21 cellular contexts compared by ENCODE assay signal in the genomic region with DNA sequence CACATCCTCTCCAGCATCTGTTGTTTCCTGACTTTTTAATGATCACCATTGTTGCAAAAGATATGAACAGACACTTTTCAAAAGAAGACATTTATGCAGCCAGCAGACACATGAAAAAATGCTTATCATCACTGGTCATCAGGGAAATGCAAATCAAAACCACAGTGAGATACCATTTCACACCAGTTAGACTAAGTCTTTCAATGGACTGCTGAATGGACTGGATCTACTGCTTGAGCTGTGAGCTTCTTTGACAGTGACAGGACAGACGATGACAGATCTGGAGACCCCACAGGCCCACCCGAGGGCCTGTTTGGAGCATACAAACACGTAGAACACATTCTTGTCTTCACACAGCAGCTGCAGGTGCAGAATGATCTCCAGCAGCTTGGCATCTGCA.
"Had no signal": no experiment of that assay in that cellular context is flagged by ENCODE, and none has a peak within 500 bp of the region (broad histone marks: within the 10 kb centered on the region; RNA-seq: fewer than 3 reads in every experiment).

No MANE protein-coding gene starts in this region.

- H3K4me1 ChIP-seq: colonic mucosa, esophagus squamous epithelium, gastrocnemius medialis, heart left ventricle, left lung, lower lobe of right lung had no signal

- DNase-seq: colonic mucosa; cortex of kidney; effector CD8-positive, alpha-beta T cell; effector memory CD8-positive, alpha-beta T cell; endodermal cell; erythroblast; esophagus squamous epithelium; foreskin fibroblast; foreskin melanocyte; gastrocnemius medialis; heart left ventricle; hippocampal formation; left cardiac atrium; left lung; left ventricle myocardium superior; lower lobe of right lung; mesenchymal stem cell; mucosa of descending colon; naive B cell had no signal

- H3K27me3 ChIP-seq: colonic mucosa, esophagus squamous epithelium, gastrocnemius medialis, heart left ventricle, left lung had no signal

- H3K9me3 ChIP-seq: colonic mucosa, gastrocnemius medialis, lower lobe of right lung had no signal

- H3K4me3 ChIP-seq: colonic mucosa, esophagus squamous epithelium, gastrocnemius medialis, heart left ventricle, left lung, lower lobe of right lung, mucosa of descending colon had no signal

- ATAC-seq: effector memory CD8-positive, alpha-beta T cell; esophagus mucosa; gastrocnemius medialis; heart left ventricle; left cardiac atrium; left lung; left ventricle myocardium superior; lower lobe of right lung; mucosa of descending colon had no signal

- H3K27ac ChIP-seq: colonic mucosa, epithelial cell of prostate, esophagus squamous epithelium, gastrocnemius medialis, heart left ventricle, left lung, lower lobe of right lung had no signal

- H3K36me3 ChIP-seq: colonic mucosa, esophagus squamous epithelium, gastrocnemius medialis, heart left ventricle, left lung, lower lobe of right lung had no signal
